Comparison of ENCODE assay signal across 38 cellular contexts in the genomic region with DNA sequence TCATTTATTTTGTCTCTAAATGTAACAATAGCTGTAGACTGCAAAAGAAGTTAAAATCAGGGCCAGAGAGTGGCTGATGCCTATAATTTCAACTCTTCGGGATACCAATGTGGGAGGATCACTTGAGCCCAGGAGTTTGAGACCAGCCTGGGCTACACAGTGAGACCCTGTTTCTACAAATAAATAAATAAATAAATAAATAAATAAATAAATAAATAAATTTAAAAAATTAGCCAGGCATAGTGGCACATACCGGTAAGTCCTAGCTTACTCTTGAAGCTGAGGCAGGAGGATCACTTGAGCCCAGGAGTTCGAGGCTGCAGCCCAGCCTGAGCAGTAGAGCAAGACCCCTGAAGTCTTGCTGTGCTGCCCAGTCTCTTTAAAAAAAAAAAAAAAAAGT.
"Had no signal": no experiment of that assay in that cellular context is flagged by ENCODE, and none has a peak within 500 bp of the region (broad histone marks: within the 10 kb centered on the region; RNA-seq: fewer than 3 reads in every experiment).

No MANE protein-coding gene starts in this region.

- H3K9me3 ChIP-seq: ascending aorta had no signal

- H3K27ac ChIP-seq: ascending aorta, cardiac muscle cell, VCaP had no signal

- H3K9me3 Mint-ChIP-seq: activated CD4-positive, alpha-beta memory T cell treated with anti-CD3 and anti-CD28 coated beads, Interleukin-2, amount 10 ng/mL, durations not matched to agents 7 days and 5 days; activated CD4-positive, alpha-beta T cell treated with anti-CD3 and anti-CD28 coated beads, Interleukin-2, amount 10 ng/mL, durations not matched to agents 7 days and 5 days; activated naive CD4-positive, alpha-beta T cell treated with anti-CD3 and anti-CD28 coated beads, Interleukin-2, amount 10 ng/mL, durations not matched to agents 7 days and 5 days; activated naive CD4-positive, alpha-beta T cell treated with anti-CD3 and anti-CD28 coated beads, Interleukin-2, amount 50 U/mL, for 24 hours; activated naive CD8-positive, alpha-beta T cell treated with anti-CD3 and anti-CD28 coated beads, Interleukin-2, amount 10 ng/mL, durations not matched to agents 7 days and 5 days; activated naive CD8-positive, alpha-beta T cell treated with anti-CD3 and anti-CD28 coated beads, Interleukin-2, amount 50 U/mL, for 24 hours; activated T-cell treated with anti-CD3 and anti-CD28 coated beads, Interleukin-2, amount 50 U/mL, for 24 hours; activated T-helper 2 cell treated with anti-CD3 and anti-CD28 coated beads, Interferon-gamma antibody, Interleukin-2, Interleukin-4, amounts not matched to agents 10 μg/mL and 5 μg/mL and 100 μg/mL, durations not matched to agents 14 hours and 24 hours and 36 hours; brain; central memory CD8-positive, alpha-beta T cell; T-helper 1 cell treated with Interleukin-12 subunit alpha and Interleukin-12 subunit beta and Interleukin-4 antibody, amounts not matched to agents 30 μg/mL and 1 μg/mL, for 36 hours; T-helper 2 cell treated with Interferon-gamma antibody and Interleukin-4, amounts not matched to agents 5 μg/mL and 100 μg/mL, for 36 hours had no signal

- H3K36me3 ChIP-seq: ascending aorta, cardiac muscle cell had no signal

- ATAC-seq: activated CD4-positive, alpha-beta T cell treated with anti-CD3 and anti-CD28 coated beads for 36 hours; activated CD4-positive, CD25-positive, alpha-beta regulatory T cell treated with anti-CD3 and anti-CD28 coated beads, Interleukin-2, amount 50 U/mL, for 24 hours; activated CD8-positive, alpha-beta memory T cell treated with anti-CD3 and anti-CD28 coated beads, Interleukin-2, amount 10 ng/mL, durations not matched to agents 7 days and 5 days; activated CD8-positive, alpha-beta T cell treated with anti-CD3 and anti-CD28 coated beads, Interleukin-2, amount 10 ng/mL, durations not matched to agents 7 days and 5 days; activated naive CD8-positive, alpha-beta T cell treated with anti-CD3 and anti-CD28 coated beads, Interleukin-2, amount 50 U/mL, for 24 hours had no signal

- H3K27me3 ChIP-seq: ascending aorta, cardiac muscle cell had no signal

- H3K36me3 Mint-ChIP-seq: activated CD8-positive, alpha-beta memory T cell treated with anti-CD3 and anti-CD28 coated beads, Interleukin-2, amount 10 ng/mL, durations not matched to agents 7 days and 5 days; activated naive CD4-positive, alpha-beta T cell treated with anti-CD3 and anti-CD28 coated beads, Interleukin-2, amount 10 ng/mL, durations not matched to agents 7 days and 5 days; activated naive CD4-positive, alpha-beta T cell treated with anti-CD3 and anti-CD28 coated beads, Interleukin-2, amount 50 U/mL, for 24 hours; activated naive CD8-positive, alpha-beta T cell; activated naive CD8-positive, alpha-beta T cell treated with anti-CD3 and anti-CD28 coated beads, Interleukin-2, amount 10 ng/mL, durations not matched to agents 7 days and 5 days; brain had no signal

- DNase-seq: activated CD4-positive, alpha-beta memory T cell treated with anti-CD3 and anti-CD28 coated beads, Interleukin-2, amount 10 ng/mL, durations not matched to agents 7 days and 5 days; activated CD4-positive, alpha-beta T cell treated with anti-CD3 and anti-CD28 coated beads for 1 hour; activated CD4-positive, alpha-beta T cell treated with anti-CD3 and anti-CD28 coated beads for 36 hours; activated CD4-positive, alpha-beta T cell treated with anti-CD3 and anti-CD28 coated beads for 48 hours; activated CD4-positive, alpha-beta T cell treated with anti-CD3 and anti-CD28 coated beads, Interleukin-2, amount 10 ng/mL, durations not matched to agents 7 days and 5 days; activated CD4-positive, alpha-beta T cell treated with anti-CD3 and anti-CD28 coated beads, Interleukin-2, amount 50 U/mL, for 48 hours; activated CD4-positive, CD25-positive, alpha-beta regulatory T cell; activated CD8-positive, alpha-beta memory T cell treated with anti-CD3 and anti-CD28 coated beads for 24 hours; activated CD8-positive, alpha-beta memory T cell treated with anti-CD3 and anti-CD28 coated beads, Interleukin-2, amount 10 ng/mL, durations not matched to agents 7 days and 5 days; activated CD8-positive, alpha-beta memory T cell treated with anti-CD3 and anti-CD28 coated beads, Interleukin-2, amount 50 U/mL, for 48 hours; activated CD8-positive, alpha-beta T cell treated with anti-CD3 and anti-CD28 coated beads, Interleukin-2, amount 10 ng/mL, durations not matched to agents 7 days and 5 days; activated effector memory CD4-positive, alpha-beta T cell treated with Interleukin-2 at 50 U/mL for 16 hours; activated gamma-delta T cell; activated naive CD4-positive, alpha-beta T cell treated with anti-CD3 and anti-CD28 coated beads, Interleukin-2, amount 10 ng/mL, durations not matched to agents 7 days and 5 days; activated naive CD4-positive, alpha-beta T cell treated with Interleukin-2 at 50 U/mL for 16 hours; activated naive CD8-positive, alpha-beta T cell treated with anti-CD3 and anti-CD28 coated beads, Interleukin-2, amount 10 ng/mL, durations not matched to agents 7 days and 5 days; activated naive CD8-positive, alpha-beta T cell treated with anti-CD3 and anti-CD28 coated beads, Interleukin-2, amount 50 U/mL, for 24 hours; activated T-cell treated with anti-CD3 and anti-CD28 coated beads, Interleukin-2, amount 50 U/mL, for 24 hours; activated T-cell treated with anti-CD3 and anti-CD28 coated beads, Interleukin-2, amount 50 U/mL, for 48 hours; amygdala; anterior cingulate cortex; caudate nucleus; cerebellar nuclear complex; T-helper 2 cell; T-helper 9 cell had no signal

- H3K4me3 ChIP-seq: ascending aorta, cardiac muscle cell had no signal

- FAIRE-seq: bronchial epithelial cell, TTC549 had no signal

- H3K4me1 Mint-ChIP-seq: activated naive CD4-positive, alpha-beta T cell treated with anti-CD3 and anti-CD28 coated beads, Interleukin-2, amount 10 ng/mL, durations not matched to agents 7 days and 5 days; activated naive CD8-positive, alpha-beta T cell treated with anti-CD3 and anti-CD28 coated beads, Interleukin-2, amount 50 U/mL, for 24 hours; central memory CD8-positive, alpha-beta T cell had no signal

- H3K27ac Mint-ChIP-seq: activated CD4-positive, alpha-beta memory T cell treated with anti-CD3 and anti-CD28 coated beads, Interleukin-2, amount 10 ng/mL, durations not matched to agents 7 days and 5 days; activated CD4-positive, alpha-beta T cell treated with anti-CD3 and anti-CD28 coated beads for 36 hours; activated CD4-positive, alpha-beta T cell treated with anti-CD3 and anti-CD28 coated beads, Interleukin-2, amount 10 ng/mL, durations not matched to agents 7 days and 5 days; activated CD8-positive, alpha-beta memory T cell treated with anti-CD3 and anti-CD28 coated beads, Interleukin-2, amount 10 ng/mL, durations not matched to agents 7 days and 5 days; activated CD8-positive, alpha-beta T cell treated with anti-CD3 and anti-CD28 coated beads, Interleukin-2, amount 10 ng/mL, durations not matched to agents 7 days and 5 days; activated naive CD4-positive, alpha-beta T cell treated with anti-CD3 and anti-CD28 coated beads, Interleukin-2, amount 10 ng/mL, durations not matched to agents 7 days and 5 days; activated naive CD4-positive, alpha-beta T cell treated with anti-CD3 and anti-CD28 coated beads, Interleukin-2, amount 50 U/mL, for 24 hours; activated naive CD8-positive, alpha-beta T cell; activated naive CD8-positive, alpha-beta T cell treated with anti-CD3 and anti-CD28 coated beads, Interleukin-2, amount 10 ng/mL, durations not matched to agents 7 days and 5 days; activated naive CD8-positive, alpha-beta T cell treated with anti-CD3 and anti-CD28 coated beads, Interleukin-2, amount 50 U/mL, for 24 hours; activated T-cell treated with anti-CD3 and anti-CD28 coated beads, Interleukin-2, amount 50 U/mL, for 24 hours; activated T-helper 2 cell treated with anti-CD3 and anti-CD28 coated beads, Interferon-gamma antibody, Interleukin-2, Interleukin-4, amounts not matched to agents 10 μg/mL and 5 μg/mL and 100 μg/mL, durations not matched to agents 14 hours and 24 hours and 36 hours; brain; T-helper 1 cell treated with Interleukin-12 subunit alpha and Interleukin-12 subunit beta and Interleukin-4 antibody, amounts not matched to agents 30 μg/mL and 1 μg/mL, for 36 hours; T-helper 2 cell treated with Interferon-gamma antibody and Interleukin-4, amounts not matched to agents 5 μg/mL and 100 μg/mL, for 36 hours had no signal

- H3K27me3 Mint-ChIP-seq: activated naive CD4-positive, alpha-beta T cell treated with anti-CD3 and anti-CD28 coated beads, Interleukin-2, amount 10 ng/mL, durations not matched to agents 7 days and 5 days; activated naive CD4-positive, alpha-beta T cell treated with anti-CD3 and anti-CD28 coated beads, Interleukin-2, amount 50 U/mL, for 24 hours; brain had no signal

- H3K4me3 Mint-ChIP-seq: activated CD4-positive, alpha-beta memory T cell treated with anti-CD3 and anti-CD28 coated beads, Interleukin-2, amount 10 ng/mL, durations not matched to agents 7 days and 5 days; activated CD4-positive, alpha-beta T cell treated with anti-CD3 and anti-CD28 coated beads for 36 hours; activated CD4-positive, alpha-beta T cell treated with anti-CD3 and anti-CD28 coated beads, Interleukin-2, amount 10 ng/mL, durations not matched to agents 7 days and 5 days; activated CD8-positive, alpha-beta memory T cell treated with anti-CD3 and anti-CD28 coated beads, Interleukin-2, amount 10 ng/mL, durations not matched to agents 7 days and 5 days; activated CD8-positive, alpha-beta T cell treated with anti-CD3 and anti-CD28 coated beads, Interleukin-2, amount 10 ng/mL, durations not matched to agents 7 days and 5 days; activated naive CD4-positive, alpha-beta T cell treated with anti-CD3 and anti-CD28 coated beads, Interleukin-2, amount 10 ng/mL, durations not matched to agents 7 days and 5 days; activated naive CD4-positive, alpha-beta T cell treated with anti-CD3 and anti-CD28 coated beads, Interleukin-2, amount 50 U/mL, for 24 hours; activated naive CD8-positive, alpha-beta T cell; activated naive CD8-positive, alpha-beta T cell treated with anti-CD3 and anti-CD28 coated beads, Interleukin-2, amount 10 ng/mL, durations not matched to agents 7 days and 5 days; activated naive CD8-positive, alpha-beta T cell treated with anti-CD3 and anti-CD28 coated beads, Interleukin-2, amount 50 U/mL, for 24 hours; activated T-cell treated with anti-CD3 and anti-CD28 coated beads, Interleukin-2, amount 50 U/mL, for 24 hours; brain; central memory CD8-positive, alpha-beta T cell; T-helper 1 cell treated with Interleukin-12 subunit alpha and Interleukin-12 subunit beta and Interleukin-4 antibody, amounts not matched to agents 30 μg/mL and 1 μg/mL, for 36 hours; T-helper 2 cell treated with Interferon-gamma antibody and Interleukin-4, amounts not matched to agents 5 μg/mL and 100 μg/mL, for 36 hours had no signal
